Comparison of ENCODE assay signal across 16 cellular contexts in genomic region chr11:46235777-46236688, GRCh38. TPM values are rescaled to one million over a fixed set of nuclear protein-coding genes. Genes with fewer than 3 reads are reported as not detected.
A peak's percentile ranks its signal among the peaks of the same experiment; 100 is the strongest.
DNase-seq lines count a peak whose midpoint lies in the region; ATAC-seq and TF ChIP-seq lines count a peak whose summit lies in the region.
"Had no signal": no experiment of that assay in that cellular context is flagged by ENCODE, and none has a peak within 500 bp of the region (broad histone marks: within the 10 kb centered on the region; RNA-seq: fewer than 3 reads in every experiment).

No MANE protein-coding gene starts in this region.

- H3K4me3 Mint-ChIP-seq in Calu3 (ENCODE audit: low read depth, unreplicated experiment), result peak overlapping the region; percentile 76

- H3K9me3 Mint-ChIP-seq in Calu3 (ENCODE audit: low read depth, unreplicated experiment), result no peaks in the 10 kb centered on the region

- no TSS peak for BruUV-seq in Calu3 (replicated peaks; lab: Mats Ljungman, UMichigan)

- intact Hi-C loops in Calu3 (cut with micrococcal nuclease; ENCODE audit: unreplicated experiment) (no loop called here), posterior cingulate gyrus (cut with DNase I) (no loop called here)

- no peaks in the 10 kb centered on the region for H3K36me3 ChIP-seq in ACC112 (ENCODE audit: insufficient read depth, low read length)
- H3K36me3 ChIP-seq: ascending aorta had no signal

- peak overlapping the region; percentile 73 for H2AFZ ChIP-seq in ACC112 (ENCODE audit: low read length, unreplicated experiment)

- peaks cover 4% of the 10 kb centered on the region for H3K79me2 ChIP-seq in ACC112 (ENCODE audit: control insufficient read depth, insufficient read depth, low read length, unreplicated experiment)

- H3K4me3 ChIP-seq in ACC112 (ENCODE audit: low read depth, low read length) (no peak overlapping the region), fibroblast of the aortic adventitia (ENCODE audit: low read depth, low read length) (no peak overlapping the region)
- H3K4me3 ChIP-seq: ascending aorta had no signal

- peaks cover 17% of the 10 kb centered on the region for H3K4me1 Mint-ChIP-seq in Calu3 (ENCODE audit: low read depth, unreplicated experiment)

- peaks cover 9% of the 10 kb centered on the region for H3K36me3 Mint-ChIP-seq in Calu3 (ENCODE audit: insufficient read depth, unreplicated experiment)
- H3K36me3 Mint-ChIP-seq: CD4-positive, alpha-beta memory T cell had no signal

- peaks cover 22% of the 10 kb centered on the region for H3K4me1 ChIP-seq in ACC112 (ENCODE audit: control insufficient read depth, insufficient read depth, low read length, unreplicated experiment)

- CTCF ChIA-PET in Calu3 (lab: Charles Lee), result no interaction called here

- peak overlapping the region; percentile 80 for H3K27ac ChIP-seq in ACC112 (ENCODE audit: low read depth, low read length)

- no peak for ATAC-seq in HG02623 (IDR thresholded peaks at IDR 0.05; ENCODE audit: unreplicated experiment)

- peak overlapping the region; percentile 67 for H3K27ac Mint-ChIP-seq in Calu3 (ENCODE audit: unreplicated experiment)
- H3K27ac Mint-ChIP-seq: endodermal cell; stimulated activated memory B cell treated with anti-CD40 and anti-IgM and Interleukin-4, amounts not matched to agents 10 μg/mL and 1 μg/mL and 100 μg/mL, for 72 hours had no signal

- peaks cover 45% of the 10 kb centered on the region for H3K27me3 Mint-ChIP-seq in Calu3 (ENCODE audit: unreplicated experiment)

- no peak for TF ChIP-seq CTCF in Calu3 (IDR thresholded peaks at IDR 0.05; ENCODE audit: unreplicated experiment)
- TF ChIP-seq CTCF in fibroblast of the aortic adventitia (IDR thresholded peaks at IDR 0.05; ENCODE audit: insufficient read depth, low read length), result no peak

- DNase-seq in Calu3 (no peak), SIG-M5 treated with dmso at 0.1 percent for 504 hours (lab: John Stamatoyannopoulos, UW; ENCODE audit: unreplicated experiment) (peak; percentile 89), fibroblast of the aortic adventitia (ENCODE audit: low read depth) (peak; percentile 18), GM19240 (ENCODE audit: insufficient read length, low spot score) (no peak), posterior cingulate gyrus (no peak), NCI-H345 treated with DMSO at 0.1 percent for 48 hours (lab: John Stamatoyannopoulos, UW; ENCODE audit: unreplicated experiment) (no peak)
- DNase-seq: CD4-positive, alpha-beta memory T cell; endodermal cell; NK-92 treated with Interleukin-12 subunit alpha and Interleukin-12 subunit beta, amount 100 ng/mL, for 24 hours; stimulated activated CD4-positive, alpha-beta T cell treated with anti-CD3 and anti-CD28 coated beads, Interleukin-1b, Interleukin-23, amount 100 ng/mL, for 48 hours had no signal

- H3K27me3 ChIP-seq in ACC112 (ENCODE audit: insufficient read depth, low read length), result no peaks in the 10 kb centered on the region
- H3K27me3 ChIP-seq: ascending aorta had no signal

RNA-seq across cellular contexts. Expression of gene CREB3L1, which starts 41.4 kb away (rescaled TPM):
- total RNA-seq in Calu3 (2022) (0.61 TPM in 1 of 2 replicates, not detected in the other), fibroblast of the aortic adventitia (ENCODE audit: low replicate concordance) (31.6 and 37.5 TPM in 2 replicates)
- total RNA-seq: activated CD8-positive, alpha-beta memory T cell treated with anti-CD3 and anti-CD28 coated beads for 36 hours; CD4-positive, alpha-beta memory T cell; T-helper 1 cell treated with Interleukin-12 subunit alpha and Interleukin-12 subunit beta and Interleukin-4 antibody, amounts not matched to agents 30 ng/mL and 1 ng/mL, for 36 hours had no signal

Comparison
In these comparisons a context has a peak if more than half of its experiments do, and no peak if none do; other contexts are left out.
1. DNase-seq: peak in SIG-M5 treated with dmso at 0.1 percent for 504 hours (single experiment) and fibroblast of the aortic adventitia (single experiment); none in Calu3 (single experiment), GM19240 (single experiment), posterior cingulate gyrus (0 of 10) and NCI-H345 treated with DMSO at 0.1 percent for 48 hours (single experiment).
2. RNA of gene CREB3L1, which starts 41.4 kb away (total RNA-seq): 31.6 to 37.5 TPM in fibroblast of the aortic adventitia; 0.61 TPM in Calu3; every median in the first group is over 10 times any median in the second.